2 cellular contexts compared by ENCODE assay signal in the genomic region with DNA sequence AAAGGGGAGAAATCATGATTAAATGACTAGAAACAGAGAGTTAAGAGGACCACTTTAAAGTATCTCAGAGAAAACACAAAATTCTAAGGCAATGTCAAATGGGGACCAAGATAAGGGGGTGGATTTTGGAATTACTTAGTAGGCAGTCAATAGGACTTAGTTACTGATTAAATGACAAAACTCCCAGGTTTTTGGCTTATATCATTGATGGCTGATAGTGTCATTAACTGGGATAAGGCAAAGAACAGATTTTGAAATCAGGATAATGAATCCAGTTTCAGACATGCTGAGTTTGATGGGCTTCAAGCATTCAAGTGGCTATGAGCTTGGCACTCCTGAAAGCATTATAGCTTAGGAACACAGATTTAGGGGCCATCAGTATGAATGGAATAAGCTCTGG.
TF ChIP-seq lines count a peak whose summit lies in the region.

No MANE protein-coding gene starts in this region.

TF ChIP-seq in liver, 16 proteins besides CTCF, POLR2A, EP300 and RAD21:
- TF ChIP-seq SP1 (IDR thresholded peaks at IDR 0.05), result peak; percentile 45
- no peak for TF ChIP-seq FOXA1 (IDR thresholded peaks at IDR 0.05)
- TF ChIP-seq JUND (IDR thresholded peaks at IDR 0.05), result peak; percentile 46 to 80
- TF ChIP-seq RXRA (IDR thresholded peaks at IDR 0.05), result peak; percentile 38 to 75
- TF ChIP-seq GABPA (IDR thresholded peaks at IDR 0.05 in 1 of 2, conservative IDR thresholded peaks at IDR 0.05 in 1 of 2), result no peak
- TF ChIP-seq, protein P1, sequence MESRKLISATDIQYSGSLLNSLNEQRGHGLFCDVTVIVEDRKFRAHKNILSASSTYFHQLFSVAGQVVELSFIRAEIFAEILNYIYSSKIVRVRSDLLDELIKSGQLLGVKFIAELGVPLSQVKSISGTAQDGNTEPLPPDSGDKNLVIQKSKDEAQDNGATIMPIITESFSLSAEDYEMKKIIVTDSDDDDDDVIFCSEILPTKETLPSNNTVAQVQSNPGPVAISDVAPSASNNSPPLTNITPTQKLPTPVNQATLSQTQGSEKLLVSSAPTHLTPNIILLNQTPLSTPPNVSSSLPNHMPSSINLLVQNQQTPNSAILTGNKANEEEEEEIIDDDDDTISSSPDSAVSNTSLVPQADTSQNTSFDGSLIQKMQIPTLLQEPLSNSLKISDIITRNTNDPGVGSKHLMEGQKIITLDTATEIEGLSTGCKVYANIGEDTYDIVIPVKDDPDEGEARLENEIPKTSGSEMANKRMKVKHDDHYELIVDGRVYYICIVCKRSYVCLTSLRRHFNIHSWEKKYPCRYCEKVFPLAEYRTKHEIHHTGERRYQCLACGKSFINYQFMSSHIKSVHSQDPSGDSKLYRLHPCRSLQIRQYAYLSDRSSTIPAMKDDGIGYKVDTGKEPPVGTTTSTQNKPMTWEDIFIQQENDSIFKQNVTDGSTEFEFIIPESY (IDR thresholded peaks at IDR 0.05), result peak; percentile 67
- no peak for TF ChIP-seq NR2F2 (IDR thresholded peaks at IDR 0.05)
- TF ChIP-seq HNF4G (IDR thresholded peaks at IDR 0.05), result peak; percentile 48
- peak; percentile 77 for TF ChIP-seq YY1 (IDR thresholded peaks at IDR 0.05)
- TF ChIP-seq, protein P2, sequence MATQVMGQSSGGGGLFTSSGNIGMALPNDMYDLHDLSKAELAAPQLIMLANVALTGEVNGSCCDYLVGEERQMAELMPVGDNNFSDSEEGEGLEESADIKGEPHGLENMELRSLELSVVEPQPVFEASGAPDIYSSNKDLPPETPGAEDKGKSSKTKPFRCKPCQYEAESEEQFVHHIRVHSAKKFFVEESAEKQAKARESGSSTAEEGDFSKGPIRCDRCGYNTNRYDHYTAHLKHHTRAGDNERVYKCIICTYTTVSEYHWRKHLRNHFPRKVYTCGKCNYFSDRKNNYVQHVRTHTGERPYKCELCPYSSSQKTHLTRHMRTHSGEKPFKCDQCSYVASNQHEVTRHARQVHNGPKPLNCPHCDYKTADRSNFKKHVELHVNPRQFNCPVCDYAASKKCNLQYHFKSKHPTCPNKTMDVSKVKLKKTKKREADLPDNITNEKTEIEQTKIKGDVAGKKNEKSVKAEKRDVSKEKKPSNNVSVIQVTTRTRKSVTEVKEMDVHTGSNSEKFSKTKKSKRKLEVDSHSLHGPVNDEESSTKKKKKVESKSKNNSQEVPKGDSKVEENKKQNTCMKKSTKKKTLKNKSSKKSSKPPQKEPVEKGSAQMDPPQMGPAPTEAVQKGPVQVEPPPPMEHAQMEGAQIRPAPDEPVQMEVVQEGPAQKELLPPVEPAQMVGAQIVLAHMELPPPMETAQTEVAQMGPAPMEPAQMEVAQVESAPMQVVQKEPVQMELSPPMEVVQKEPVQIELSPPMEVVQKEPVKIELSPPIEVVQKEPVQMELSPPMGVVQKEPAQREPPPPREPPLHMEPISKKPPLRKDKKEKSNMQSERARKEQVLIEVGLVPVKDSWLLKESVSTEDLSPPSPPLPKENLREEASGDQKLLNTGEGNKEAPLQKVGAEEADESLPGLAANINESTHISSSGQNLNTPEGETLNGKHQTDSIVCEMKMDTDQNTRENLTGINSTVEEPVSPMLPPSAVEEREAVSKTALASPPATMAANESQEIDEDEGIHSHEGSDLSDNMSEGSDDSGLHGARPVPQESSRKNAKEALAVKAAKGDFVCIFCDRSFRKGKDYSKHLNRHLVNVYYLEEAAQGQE (IDR thresholded peaks at IDR 0.05), result peak; percentile 62
- TF ChIP-seq, protein P3, sequence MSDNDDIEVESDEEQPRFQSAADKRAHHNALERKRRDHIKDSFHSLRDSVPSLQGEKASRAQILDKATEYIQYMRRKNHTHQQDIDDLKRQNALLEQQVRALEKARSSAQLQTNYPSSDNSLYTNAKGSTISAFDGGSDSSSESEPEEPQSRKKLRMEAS (IDR thresholded peaks at IDR 0.05), result peak; percentile 23
- TF ChIP-seq FOXA2 (IDR thresholded peaks at IDR 0.05), result peak; percentile 16
- TF ChIP-seq, protein P4, sequence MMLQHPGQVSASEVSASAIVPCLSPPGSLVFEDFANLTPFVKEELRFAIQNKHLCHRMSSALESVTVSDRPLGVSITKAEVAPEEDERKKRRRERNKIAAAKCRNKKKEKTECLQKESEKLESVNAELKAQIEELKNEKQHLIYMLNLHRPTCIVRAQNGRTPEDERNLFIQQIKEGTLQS (IDR thresholded peaks at IDR 0.05), result peak; percentile 23
- peak; percentile 80 to 84 for TF ChIP-seq HNF4A (conservative IDR thresholded peaks at IDR 0.05)

TF ChIP-seq in HepG2, 621 proteins besides CTCF, POLR2A, EP300 and RAD21:
- TF ChIP-seq PHB2 (IDR thresholded peaks at IDR 0.05; ENCODE audit: partially characterized antibody) (no peak), ZNF335 (CRISPR knock-in tag; IDR thresholded peaks at IDR 0.05) (no peak)
TF ChIP-seq in HepG2: peak in this region for 0.
